In genomic region chr13:21965095-21965494, GRCh38 we compare ENCODE assay signal across 9 cellular contexts.
"Had no signal": no experiment of that assay in that cellular context is flagged by ENCODE, and none has a peak within 500 bp of the region (broad histone marks: within the 10 kb centered on the region; RNA-seq: fewer than 3 reads in every experiment).

No MANE protein-coding gene starts in this region.

- H3K4me2 ChIP-seq: GM23338, KMS-11 had no signal

- H3K4me3 ChIP-seq: GM23338, HAP-1 had no signal

- H3K9ac ChIP-seq: KMS-11 had no signal

- H3K4me1 ChIP-seq: HAP-1 had no signal

- H3K27ac ChIP-seq: KMS-11 had no signal

- DNase-seq: H7, HFFc6, Karpas-422, KBM-7 had no signal

- FAIRE-seq: HTR-8/SVneo had no signal

- ATAC-seq: GM23338, HCT116 had no signal

- H3K36me3 ChIP-seq: HAP-1 had no signal

- H2AFZ ChIP-seq: GM23338 had no signal
